11 cellular contexts compared by ENCODE assay signal in genomic region chr15:96347181-96348111, GRCh38. TPM values are rescaled to one million over a fixed set of nuclear protein-coding genes. Genes with fewer than 3 reads are reported as not detected.
A peak's percentile ranks its signal among the peaks of the same experiment; 100 is the strongest.
DNase-seq lines count a peak whose midpoint lies in the region; ATAC-seq, FAIRE-seq and TF ChIP-seq lines count a peak whose summit lies in the region.
"Had no signal": no experiment of that assay in that cellular context is flagged by ENCODE, and none has a peak within 500 bp of the region (broad histone marks: within the 10 kb centered on the region; RNA-seq: fewer than 3 reads in every experiment).

No MANE protein-coding gene starts in this region.

- H2AFZ ChIP-seq in neuronal stem cell (ENCODE audit: low read length): no peak overlapping the region
- no peak overlapping the region for H2AFZ ChIP-seq in MM.1S (ENCODE audit: low read length)

- H3K9me3 ChIP-seq in AG04450 (ENCODE audit: control insufficient read depth, insufficient read depth, low read length): no peaks in the 10 kb centered on the region; the same call in 1 of the 2 replicates
- no peaks in the 10 kb centered on the region for H3K9me3 ChIP-seq in neuronal stem cell (replicated peaks in 1 of 2; ENCODE audit: control insufficient read depth in 2 of 2, insufficient read depth in 1 of 2, low read depth in 1 of 2, low read length in 2 of 2)
- H3K9me3 ChIP-seq in MM.1S (replicated peaks; ENCODE audit: insufficient read depth, low read length): no peaks in the 10 kb centered on the region

- H3K27me3 ChIP-seq in AG04450 (ENCODE audit: control insufficient read depth, insufficient read depth, low read length) (no peaks in the 10 kb centered on the region), neuronal stem cell (ENCODE audit: control insufficient read depth in 3 of 3, insufficient read depth in 3 of 3, low read depth in 1 of 3, low read length in 3 of 3) (peaks cover 0 to 7% (median 0%) of the 10 kb centered on the region in 3 experiments), MM.1S (replicated peaks; ENCODE audit: insufficient read depth, low read length) (peaks cover 4% of the 10 kb centered on the region; the same call in 1 of the 2 replicates)

- FAIRE-seq in RCC 7860 (lab: Jason Lieb, UNC): peak; percentile 24

- no peak overlapping the region for H4K91ac ChIP-seq in neuronal stem cell (ENCODE audit: low read depth, low read length, poor library complexity)

- POLR2A ChIA-PET in AG04450 (lab: Yijun Ruan, JAX): interaction anchor here (0.6 to 1.3 kb wide), 2 partner anchors 8 to 11 kb away, joined by 3 to 4 read pairs; no protein-coding TSS in a partner anchor

- H2BK120ac ChIP-seq in neuronal stem cell (ENCODE audit: low read depth, low read length): no peak overlapping the region

- peaks cover 4 to 39% of the 10 kb centered on the region in 2 donors for H3K36me3 ChIP-seq in neuronal stem cell (replicated peaks in 1 of 2; ENCODE audit: control insufficient read depth in 2 of 2, insufficient read depth in 2 of 2, low read length in 2 of 2)
- H3K36me3 ChIP-seq in MM.1S (replicated peaks; ENCODE audit: insufficient read depth, low read length): no peaks in the 10 kb centered on the region

- no CpG with 5 or more reads among the region's 39 CpGs for WGBS in neuronal stem cell (ENCODE audit: extremely low coverage in 2 of 2, insufficient read length in 2 of 2, insufficient replicate concordance in 1 of 2), 2 donors

- H2AK5ac ChIP-seq in neuronal stem cell (ENCODE audit: low read depth, low read length): no peak overlapping the region

- no peak overlapping the region for H4K8ac ChIP-seq in neuronal stem cell (ENCODE audit: low read depth, low read length)

- TF ChIP-seq CTCF in AG04450 (IDR thresholded peaks at IDR 0.05; ENCODE audit: low read depth, low read length) (no peak), fibroblast of villous mesenchyme (IDR thresholded peaks at IDR 0.05; ENCODE audit: insufficient read depth, low read depth, low read length) (no peak), MM.1S (IDR thresholded peaks at IDR 0.05; ENCODE audit: low read length) (no peak)

- H3K79me1 ChIP-seq in neuronal stem cell (ENCODE audit: low read depth, low read length): peaks cover 11% of the 10 kb centered on the region

- no peak overlapping the region for H3K14ac ChIP-seq in neuronal stem cell (ENCODE audit: low read length)

- DNase-seq in AG04450 (ENCODE audit: low read depth, low spot score) (no peak), RCC 7860 (ENCODE audit: low spot score) (no peak), fibroblast of villous mesenchyme (ENCODE audit: low read depth) (peak; percentile 85), neuronal stem cell (ENCODE audit: low spot score) (no peak), MM.1S (no peak)
- no peak for DNase-seq in stimulated activated CD4-positive, alpha-beta T cell treated with anti-CD3 and anti-CD28 coated beads, Interleukin-1b, Interleukin-23, amount 100 ng/mL, for 48 hours
- DNase-seq: hippocampal formation, T-cell had no signal

- H3K9ac ChIP-seq in neuronal stem cell (ENCODE audit: low read depth, low read length, poor library complexity): no peak overlapping the region
- H3K9ac ChIP-seq in MM.1S (ENCODE audit: low read length): no peak overlapping the region

- H3K79me2 ChIP-seq in MM.1S (ENCODE audit: low read length): no peaks in the 10 kb centered on the region

- H2BK15ac ChIP-seq in neuronal stem cell (ENCODE audit: low read length): no peak overlapping the region

- H3K18ac ChIP-seq in neuronal stem cell (ENCODE audit: low read length): peak overlapping the region; percentile 59

- CTCF ChIA-PET in AG04450 (lab: Charles Lee): interaction anchor here (1.4 to 4.7 kb wide), 2 partner anchors 8 to 19 kb away, joined by 4 to 24 read pairs; no protein-coding TSS in a partner anchor

- H3K4me2 ChIP-seq in neuronal stem cell (ENCODE audit: insufficient read depth, low read length, poor library complexity, severe bottlenecking) (peak overlapping the region; percentile 80), MM.1S (ENCODE audit: low read depth, low read length) (no peak overlapping the region)

- peak overlapping the region; percentile 57 for H3K27ac ChIP-seq in AG04450 (ENCODE audit: low read depth, low read length)
- H3K27ac ChIP-seq in neuronal stem cell (replicated peaks; ENCODE audit: low read length): no peak overlapping the region
- H3K27ac ChIP-seq in MM.1S (ENCODE audit: low read length): no peak overlapping the region
- H3K27ac ChIP-seq: C4-2B had no signal

- no peak overlapping the region for H2BK12ac ChIP-seq in neuronal stem cell (ENCODE audit: low read length)

- no peak overlapping the region for H2BK5ac ChIP-seq in neuronal stem cell (ENCODE audit: low read length)

- no peaks in the 10 kb centered on the region for H4K20me1 ChIP-seq in MM.1S (ENCODE audit: insufficient read depth, low read length)

- H3K4me1 ChIP-seq in neuronal stem cell (ENCODE audit: control insufficient read depth in 2 of 2, insufficient read depth in 1 of 2, low read depth in 1 of 2, low read length in 2 of 2): peaks cover 48 to 60% of the 10 kb centered on the region in 2 donors
- H3K4me1 ChIP-seq in MM.1S (ENCODE audit: low read length): no peaks in the 10 kb centered on the region

- no peak overlapping the region for H3K23ac ChIP-seq in neuronal stem cell (ENCODE audit: low read depth, low read length, poor library complexity)

- H3K4ac ChIP-seq in neuronal stem cell (ENCODE audit: low read length): no peak overlapping the region

- H3K4me3 ChIP-seq in AG04450 (ENCODE audit: low read depth, low read length) (peak overlapping the region; percentile 43), fibroblast of villous mesenchyme (ENCODE audit: low read depth, low read length) (peak overlapping the region; percentile 90), neuronal stem cell (ENCODE audit: low read length in 2 of 2) (peak overlapping the region in 1 of 2 donors; percentile 27), MM.1S (ENCODE audit: low read length) (no peak overlapping the region)

- no peaks in the 10 kb centered on the region for H3K9me2 ChIP-seq in MM.1S (replicated peaks; ENCODE audit: insufficient read depth, low read length)

- ATAC-seq in GM21367 (IDR thresholded peaks at IDR 0.05; ENCODE audit: unreplicated experiment) (no peak), HG02571 (IDR thresholded peaks at IDR 0.05; ENCODE audit: unreplicated experiment) (no peak)
- ATAC-seq: T-cell had no signal

- H3F3A ChIP-seq in MM.1S (ENCODE audit: insufficient read depth, low read length): no peaks in the 10 kb centered on the region

RNA-seq across cellular contexts. Expression of gene NR2F2, which starts 16.9 kb away (rescaled TPM):
- polyA plus RNA-seq in AG04450 (2011; rRNA removed): 63.1 and 66.9 TPM in 2 replicates
- polyA minus RNA-seq in AG04450 (2011; rRNA and poly(A)+ RNA removed): 36.8 and 72.5 TPM in 2 replicates
- total RNA-seq in fibroblast of villous mesenchyme: 73.1 and 96.3 TPM in 2 replicates
- 43.2 TPM for polyA plus RNA-seq in neuronal stem cell (2013, experiment 1 of 2)
- polyA plus RNA-seq in neuronal stem cell (2013, experiment 2 of 2): 45.4 TPM
